7 cellular contexts compared by ENCODE assay signal in the genomic region with DNA sequence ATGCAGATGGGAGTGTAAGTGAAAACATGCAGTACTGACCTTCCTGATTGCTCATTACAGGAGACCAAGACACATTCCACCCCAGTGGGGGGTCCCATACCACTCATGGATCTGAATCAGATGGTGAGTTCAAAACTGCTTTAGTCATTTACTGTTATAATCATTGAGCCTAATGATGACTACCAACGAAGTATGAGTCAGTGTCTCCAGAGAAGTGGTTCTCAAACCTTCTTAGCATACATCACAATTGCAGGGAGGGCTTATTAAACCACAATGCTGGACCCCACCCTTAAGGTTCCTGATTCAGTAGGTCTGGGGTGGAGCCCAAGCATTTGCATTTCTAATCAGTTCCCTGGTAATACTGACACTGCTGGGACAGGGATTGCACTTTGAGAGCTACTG.
DNase-seq lines count a peak whose midpoint lies in the region; ATAC-seq and TF ChIP-seq lines count a peak whose summit lies in the region.

No MANE protein-coding gene starts in this region.

- H3K4me1 Mint-ChIP-seq in HFFc6 (ENCODE audit: low read depth) (peaks cover 100% of the 10 kb centered on the region), Caco-2 (ENCODE audit: low read depth, unreplicated experiment) (no peaks in the 10 kb centered on the region)
- peaks cover 51% of the 10 kb centered on the region for H3K4me1 Mint-ChIP-seq in activated CD4-positive, alpha-beta memory T cell treated with anti-CD3 and anti-CD28 coated beads, Interleukin-2, amount 10 ng/mL, durations not matched to agents 7 days and 5 days

- intact Hi-C loops in Caco-2 (cut with micrococcal nuclease; ENCODE audit: unreplicated experiment): no loop called here

- no peak overlapping the region for H3K9ac ChIP-seq in MM.1S (ENCODE audit: low read length)

- H3K27ac Mint-ChIP-seq in HFFc6: peak overlapping the region; percentile 90
- peak overlapping the region; percentile 25 for H3K27ac Mint-ChIP-seq in activated CD4-positive, alpha-beta memory T cell treated with anti-CD3 and anti-CD28 coated beads, Interleukin-2, amount 10 ng/mL, durations not matched to agents 7 days and 5 days
- no peak overlapping the region for H3K27ac Mint-ChIP-seq in Caco-2 (ENCODE audit: unreplicated experiment)

- H3F3A ChIP-seq in MM.1S (ENCODE audit: insufficient read depth, low read length): 0 out of 2 replicates have a peak, but pooled peaks cover 5% of the 10 kb centered on the region

- no peak overlapping the region for H3K4me3 ChIP-seq in Caco-2 (ENCODE audit: low read depth, low read length)
- H3K4me3 ChIP-seq in MM.1S (ENCODE audit: low read length): no peak overlapping the region

- H3K27ac ChIP-seq in MM.1S (ENCODE audit: low read length): no peak overlapping the region

- CTCF ChIA-PET in activated CD4-positive, alpha-beta memory T cell treated with anti-CD3 and anti-CD28 coated beads, Interleukin-2, amount 10 ng/mL, durations not matched to agents 7 days and 5 days (lab: Charles Lee): interaction anchor here (1.0 kb wide), 1 partner anchor 23 kb away, joined by 3 read pairs; no protein-coding TSS in a partner anchor
- CTCF ChIA-PET in Caco-2 (lab: Charles Lee): no interaction called here

- TF ChIP-seq CTCF in HFFc6 (IDR thresholded peaks at IDR 0.05) (no peak), Caco-2 (IDR thresholded peaks at IDR 0.05; ENCODE audit: insufficient read depth in 1 of 2, low read depth in 1 of 2, low read length in 1 of 2, severe bottlenecking in 1 of 2, unreplicated experiment in 1 of 2) (no peak), MM.1S (IDR thresholded peaks at IDR 0.05; ENCODE audit: low read length) (no peak)

- H3K4me3 Mint-ChIP-seq in HFFc6: peak overlapping the region; percentile 68
- no peak overlapping the region for H3K4me3 Mint-ChIP-seq in activated CD4-positive, alpha-beta memory T cell treated with anti-CD3 and anti-CD28 coated beads, Interleukin-2, amount 10 ng/mL, durations not matched to agents 7 days and 5 days
- no peak overlapping the region for H3K4me3 Mint-ChIP-seq in Caco-2 (ENCODE audit: unreplicated experiment)

- H3K4me2 ChIP-seq in MM.1S (ENCODE audit: low read depth, low read length): no peak overlapping the region

- ATAC-seq in HG02973 (IDR thresholded peaks at IDR 0.05; ENCODE audit: unreplicated experiment): no peak

- H3K79me2 ChIP-seq in MM.1S (ENCODE audit: low read length): 0 out of 2 replicates have a peak, but pooled peaks cover 14% of the 10 kb centered on the region

- H3K9me3 Mint-ChIP-seq in HFFc6 (peaks cover 18% of the 10 kb centered on the region), Caco-2 (ENCODE audit: unreplicated experiment) (no peaks in the 10 kb centered on the region)
- H3K9me3 Mint-ChIP-seq in activated CD4-positive, alpha-beta memory T cell treated with anti-CD3 and anti-CD28 coated beads, Interleukin-2, amount 10 ng/mL, durations not matched to agents 7 days and 5 days: peaks cover 11% of the 10 kb centered on the region

- BruUV-seq in Caco-2 (replicated peaks; lab: Mats Ljungman, UMichigan): no TSS peak

- H3K27me3 ChIP-seq in Caco-2 (replicated peaks; ENCODE audit: control insufficient read depth, insufficient read depth, low read length) (no peaks in the 10 kb centered on the region), MM.1S (replicated peaks; ENCODE audit: insufficient read depth, low read length) (no peaks in the 10 kb centered on the region)

- H3K27me3 Mint-ChIP-seq in HFFc6 (ENCODE audit: insufficient read depth) (peaks cover 57% of the 10 kb centered on the region), Caco-2 (ENCODE audit: insufficient read depth, unreplicated experiment) (no peaks in the 10 kb centered on the region)
- no peaks in the 10 kb centered on the region for H3K27me3 Mint-ChIP-seq in activated CD4-positive, alpha-beta memory T cell treated with anti-CD3 and anti-CD28 coated beads, Interleukin-2, amount 10 ng/mL, durations not matched to agents 7 days and 5 days

- H3K9me3 ChIP-seq in Caco-2: peaks cover 3% of the 10 kb centered on the region; the same call in 1 of the 2 replicates
- H3K9me3 ChIP-seq in MM.1S (replicated peaks; ENCODE audit: insufficient read depth, low read length): no peaks in the 10 kb centered on the region

- POLR2A ChIA-PET in activated CD4-positive, alpha-beta memory T cell treated with anti-CD3 and anti-CD28 coated beads, Interleukin-2, amount 10 ng/mL, durations not matched to agents 7 days and 5 days (lab: Charles Lee): interaction anchor here (0.9 to 1.3 kb wide), 2 partner anchors 20 to 69 kb away, joined by 3 read pairs; no protein-coding TSS in a partner anchor
- POLR2A ChIA-PET in Caco-2 (lab: Charles Lee): no interaction called here

- H2AFZ ChIP-seq in MM.1S (ENCODE audit: low read length): no peak overlapping the region

- H3K36me3 ChIP-seq in Caco-2 (ENCODE audit: control insufficient read depth, insufficient read depth, low read length) (no peaks in the 10 kb centered on the region), MM.1S (replicated peaks; ENCODE audit: insufficient read depth, low read length) (peaks cover 6% of the 10 kb centered on the region)

- H3K4me1 ChIP-seq in Caco-2: no peaks in the 10 kb centered on the region
- no peaks in the 10 kb centered on the region for H3K4me1 ChIP-seq in MM.1S (ENCODE audit: low read length)

- H3K9me2 ChIP-seq in MM.1S (replicated peaks; ENCODE audit: insufficient read depth, low read length): no peaks in the 10 kb centered on the region

- H4K20me1 ChIP-seq in MM.1S (ENCODE audit: insufficient read depth, low read length): no peaks in the 10 kb centered on the region

- DNase-seq in HFFc6 (peak; percentile 91), glomerular endothelial cell (ENCODE audit: extremely low read depth, low read depth, low spot score) (peak; percentile 7), Caco-2 (no peak), MM.1S (no peak)
- DNase-seq in activated CD4-positive, alpha-beta memory T cell treated with anti-CD3 and anti-CD28 coated beads, Interleukin-2, amount 10 ng/mL, durations not matched to agents 7 days and 5 days: no peak
- DNase-seq in stimulated activated CD8-positive, alpha-beta memory T cell treated with anti-CD3 and anti-CD28 coated beads, Interleukin-7, amount 100 ng/mL, for 4 hours (ENCODE audit: low read depth in 2 of 2): peak; percentile 23 to 32

- H3K36me3 Mint-ChIP-seq in HFFc6 (ENCODE audit: low read depth) (peaks cover 99% of the 10 kb centered on the region), Caco-2 (ENCODE audit: insufficient read depth, unreplicated experiment) (no peaks in the 10 kb centered on the region)
- peaks cover 95% of the 10 kb centered on the region for H3K36me3 Mint-ChIP-seq in activated CD4-positive, alpha-beta memory T cell treated with anti-CD3 and anti-CD28 coated beads, Interleukin-2, amount 10 ng/mL, durations not matched to agents 7 days and 5 days (ENCODE audit: low read depth)

Comparison
In these comparisons a context has a peak if more than half of its experiments do, and no peak if none do; other contexts are left out.
1. DNase-seq: peak in HFFc6 (single experiment), glomerular endothelial cell (single experiment) and stimulated activated CD8-positive, alpha-beta memory T cell treated with anti-CD3 and anti-CD28 coated beads, Interleukin-7, amount 100 ng/mL, for 4 hours (2 of 2); none in activated CD4-positive, alpha-beta memory T cell treated with anti-CD3 and anti-CD28 coated beads, Interleukin-2, amount 10 ng/mL, durations not matched to agents 7 days and 5 days (single experiment), Caco-2 (0 of 2) and MM.1S (single experiment).